ENCODE assay signal across 21 cellular contexts in the genomic region with DNA sequence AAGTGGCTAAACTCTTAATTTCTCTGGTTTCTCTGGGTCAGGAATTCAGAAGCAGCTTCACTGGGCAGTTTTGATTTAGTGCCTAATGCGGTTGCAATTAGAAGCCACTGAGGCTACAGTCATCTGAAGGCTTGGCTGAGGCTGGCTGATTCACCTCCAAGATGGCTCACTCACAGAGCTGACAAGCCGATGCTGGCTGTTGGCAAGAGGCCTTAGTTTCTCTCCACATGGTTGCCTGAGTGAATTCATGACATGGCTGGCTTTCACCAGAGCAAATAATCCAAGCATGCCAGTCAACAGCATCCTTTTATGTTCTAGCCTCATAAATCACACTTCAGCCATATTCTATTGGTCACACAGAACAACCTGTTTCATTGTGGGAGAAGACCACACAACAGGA. TPM values are rescaled to one million over a fixed set of nuclear protein-coding genes. Genes with fewer than 3 reads are reported as not detected.
DNase-seq lines count a peak whose midpoint lies in the region; ATAC-seq and TF ChIP-seq lines count a peak whose summit lies in the region.
"Had no signal": no experiment of that assay in that cellular context is flagged by ENCODE, and none has a peak within 500 bp of the region (broad histone marks: within the 10 kb centered on the region; RNA-seq: fewer than 3 reads in every experiment).

No MANE protein-coding gene starts in this region.

- WGBS in spleen, 5 donors = 93 to 100% (median 96%) methylated on average over 1 to 2 of the region's 2 CpGs

- H3K4me1 ChIP-seq in spleen = peaks cover 18 to 27% (median 23%) of the 10 kb centered on the region in 6 donors

- no peaks in the 10 kb centered on the region for H3K9me3 ChIP-seq in spleen

- peaks cover 0 to 42% (median 23%) of the 10 kb centered on the region in 6 donors for H3K36me3 ChIP-seq in spleen

- H3K27me3 ChIP-seq in spleen (replicated peaks in 1 of 7) = no peaks in the 10 kb centered on the region
- H3K27me3 ChIP-seq: brain microvascular endothelial cell had no signal

- H3K4me3 ChIP-seq in spleen = no peak overlapping the region
- H3K4me3 ChIP-seq: coronary artery, skin epidermis had no signal

- DNase-seq in Ammon's horn (ENCODE audit: low spot score) = peak; percentile 31
- peak; percentile 90 for DNase-seq in M059J (ENCODE audit: low read depth)
- DNase-seq in epithelial cell of prostate (ENCODE audit: low read depth, low spot score) = peak; percentile 73
- DNase-seq in myocyte (ENCODE audit: low read depth) = peak; percentile 52
- no peak for DNase-seq in KG1 (lab: John Stamatoyannopoulos, UW)
- DNase-seq in DMS114 treated with DMSO at 0.1 percent for 48 hours (lab: John Stamatoyannopoulos, UW; ENCODE audit: unreplicated experiment) = no peak
- no peak for DNase-seq in spleen
- DNase-seq: activated B cell treated with CpG ODN at 0.5 μM for 24 hours; activated CD4-positive, alpha-beta T cell treated with anti-CD3 and anti-CD28 coated beads, Interleukin-2, amount 50 U/mL, for 48 hours; activated effector memory CD4-positive, alpha-beta T cell treated with Interleukin-2 at 50 U/mL for 16 hours; activated naive CD8-positive, alpha-beta T cell treated with anti-CD3 and anti-CD28 coated beads, Interleukin-2, amount 10 ng/mL, durations not matched to agents 7 days and 5 days; brain microvascular endothelial cell; CD8-positive, alpha-beta T cell; endodermal cell; NCI-H524; RPMI8226 had no signal

- no peak for TF ChIP-seq CTCF in spleen (IDR thresholded peaks at IDR 0.05 in 8 of 11, conservative IDR thresholded peaks at IDR 0.05 in 3 of 11)

- H3K27ac ChIP-seq in epithelial cell of prostate = peak overlapping the region; percentile 51
- H3K27ac ChIP-seq in spleen = no peak overlapping the region
- H3K27ac ChIP-seq: brain microvascular endothelial cell, coronary artery, skin epidermis had no signal

- TF ChIP-seq POLR2A in spleen (IDR thresholded peaks at IDR 0.05) = no peak

- intact Hi-C loops in spleen (cut with DNase I; ENCODE audit: low total_unique reads) = no loop called here

- ATAC-seq in GM18868 (IDR thresholded peaks at IDR 0.05; ENCODE audit: unreplicated experiment) = no peak
- ATAC-seq: CD8-positive, alpha-beta T cell; SK-N-SH treated with all-trans-retinoic acid at 6 μM for 48 hours; stimulated activated memory B cell treated with anti-CD40 and anti-IgM and Interleukin-4, amounts not matched to agents 10 μg/mL and 1 μg/mL and 100 μg/mL, for 72 hours had no signal

RNA-seq across cellular contexts. Expression of a gene that starts 2.8 kb away (rescaled TPM):
- total RNA-seq in M059J (2014; rRNA removed; shearing (Covaris generic)) = 37.3 and 50.9 TPM in 2 replicates
- total RNA-seq in myocyte (21.7 and 24.6 TPM in 2 replicates), spleen (10 to 100 TPM; 12.9 to 21.9 (median 17.2) TPM)
- 42.7 TPM for polyA plus RNA-seq in myocyte (2012)
- 10 to 100 TPM; 17.4 to 19.0 (median 18.7) TPM for polyA plus RNA-seq in spleen

RNA-seq across cellular contexts. Expression of a gene that starts 42.5 kb away (rescaled TPM):
- 36.2 and 46.0 TPM in 2 replicates for total RNA-seq in M059J (2014; rRNA removed; shearing (Covaris generic))
- total RNA-seq in myocyte = 6.5 and 8.3 TPM in 2 replicates
- polyA plus RNA-seq in myocyte (2012) = 4.3 TPM
- 1 to 10 TPM; 4.7 to 9.1 (median 7.8) TPM for total RNA-seq in spleen
- 10 to 100 TPM in 1 of 3 donors, 1 to 10 TPM in 2; 8.6 to 15.6 (median 9.1) TPM for polyA plus RNA-seq in spleen

Comparison
In these comparisons a context has a peak if more than half of its experiments do, and no peak if none do; other contexts are left out.
1. DNase-seq: peak in Ammon's horn (single experiment), M059J (single experiment), epithelial cell of prostate (single experiment) and myocyte (single experiment); none in KG1 (single experiment), DMS114 treated with DMSO at 0.1 percent for 48 hours (single experiment) and spleen (single experiment).